8 cellular contexts compared by ENCODE assay signal in the genomic region with DNA sequence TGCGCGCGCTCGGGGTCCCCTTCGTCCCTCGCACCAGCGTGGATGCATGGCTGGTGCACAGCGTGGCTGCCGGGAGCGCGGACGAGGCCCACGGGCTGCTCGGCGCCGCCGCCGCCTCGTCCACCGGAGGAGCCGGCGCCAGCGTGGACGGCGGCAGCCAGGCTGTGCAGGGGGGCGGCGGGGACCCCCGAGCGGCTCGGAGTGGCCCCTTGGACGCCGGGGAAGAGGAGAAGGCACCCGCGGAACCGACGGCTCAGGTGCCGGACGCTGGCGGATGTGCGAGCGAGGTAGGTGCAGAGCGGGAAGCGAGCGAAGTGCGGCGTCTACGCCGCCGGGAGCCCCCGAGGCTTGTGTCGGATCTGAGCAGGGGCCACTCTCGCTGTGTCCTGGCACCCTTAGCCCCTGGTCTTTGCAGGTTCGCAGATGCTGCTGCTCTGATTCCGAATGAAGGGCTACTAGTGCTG. TPM values are rescaled to one million over a fixed set of nuclear protein-coding genes. Genes with fewer than 3 reads are reported as not detected.
A peak's percentile ranks its signal among the peaks of the same experiment; 100 is the strongest.
DNase-seq lines count a peak whose midpoint lies in the region; ATAC-seq, FAIRE-seq and TF ChIP-seq lines count a peak whose summit lies in the region.
"Not testable (repeated sequence)": the region's sequence is repeated elsewhere in the genome, so short reads cannot be mapped to it uniquely, and the experiment has no call there.

No MANE protein-coding gene starts in this region.

- in situ Hi-C loops in K562 (cut with MboI): not testable (repeated sequence)

- H3K79me2 ChIP-seq in K562 (ENCODE audit: control insufficient read depth, insufficient read depth, low read length): peaks cover 53% of the 10 kb centered on the region

- H3K9ac ChIP-seq in HUES48 (ENCODE audit: low read depth, low read length) (peak overlapping the region; percentile 89), K562 (ENCODE audit: insufficient read depth in 1 of 2, low read depth in 2 of 2, low read length in 2 of 2) (peak overlapping the region; percentile 51 to 87)

- peak; percentile 19 for ATAC-seq in GM21825 (IDR thresholded peaks at IDR 0.05; ENCODE audit: unreplicated experiment)
- not testable (repeated sequence) for ATAC-seq in WTC11; thoracic aorta (ENCODE audit: insufficient number of reproducible peaks, low FRiP score, low read depth)
- peak; percentile 51 for ATAC-seq in K562
- ATAC-seq in right cardiac atrium: peak; percentile 16 to 27

- not testable (repeated sequence) for H3K27me3 Mint-ChIP-seq in WTC11 (ENCODE audit: low read depth)

- TF ChIP-seq EP300 in K562 (IDR thresholded peaks at IDR 0.05; ENCODE audit: low read length): not testable (repeated sequence)

- peak overlapping the region; percentile 88 for H2AFZ ChIP-seq in K562 (ENCODE audit: low read depth, low read length)

- POLR2A ChIA-PET in WTC11 (lab: Charles Lee): interaction anchor here (1.1 to 1.8 kb wide), 4 partner anchors 35 to 290 kb away, joined by 3 to 18 read pairs (median 6); a partner anchor contains a TSS
- POLR2A ChIA-PET in K562 (lab: Yijun Ruan, JAX): interaction anchor here (0.7 to 1.6 kb wide), 6 partner anchors 33 to 48 kb away, joined by 3 to 10 read pairs (median 5); a partner anchor contains a TSS

- H4K20me1 ChIP-seq in K562 (replicated peaks; ENCODE audit: control insufficient read depth, insufficient read depth, low read length): not testable (repeated sequence)

- H3K4me1 ChIP-seq in HUES48 (ENCODE audit: control insufficient read depth, insufficient read depth, low read length) (peaks cover 31% of the 10 kb centered on the region), K562 (replicated peaks in 1 of 2; ENCODE audit: control insufficient read depth in 2 of 2, insufficient read depth in 2 of 2, low read length in 2 of 2) (peaks cover 31 to 38% of the 10 kb centered on the region in 2 experiments), neutrophil (ENCODE audit: control insufficient read depth in 1 of 2, insufficient read depth in 1 of 2, low read depth in 1 of 2, low read length in 1 of 2) (peaks cover 16 to 21% of the 10 kb centered on the region in 2 experiments), thoracic aorta (ENCODE audit: control insufficient read depth in 1 of 2, low read depth in 2 of 2) (peaks cover 4 to 23% of the 10 kb centered on the region in 2 donors)
- not testable (repeated sequence) for H3K4me1 ChIP-seq in right cardiac atrium (ENCODE audit: control insufficient read depth, insufficient read depth, low read length)

- H3K36me3 ChIP-seq in HUES48 (ENCODE audit: control insufficient read depth, insufficient read depth, low read length); K562 (ENCODE audit: control insufficient read depth, insufficient read depth, low read length); neutrophil; thoracic aorta: not testable (repeated sequence)

- H3K4me1 Mint-ChIP-seq in WTC11: peaks cover 69% of the 10 kb centered on the region

- BruUV-seq in K562 (replicated peaks; lab: Mats Ljungman, UMichigan): not testable (repeated sequence)

- not testable (repeated sequence) for TF ChIP-seq POLR2A in K562 (conservative IDR thresholded peaks at IDR 0.05)

- WGBS in K562 (ENCODE audit: insufficient coverage, low coverage, missing lambda C conversion rate): 3% methylated on average over 32 of the region's 54 CpGs
- WGBS in right cardiac atrium: 4% methylated on average over 54 of the region's 54 CpGs

- DNase-seq in GM12864 (ENCODE audit: low read depth); WTC11 (ENCODE audit: low spot score); right cardiac atrium; thoracic aorta (ENCODE audit: low spot score): not testable (repeated sequence)
- peak in 1 of 4 experiments; percentile 25 for DNase-seq in K562 (ENCODE audit: extremely low read depth in 1 of 4, low spot score in 3 of 4)

- intact Hi-C loops in K562 (cut with micrococcal nuclease): loop anchor here (2.0 kb wide), 1 partner anchor 34 kb away; no protein-coding TSS in a partner anchor
- intact Hi-C loops in right cardiac atrium (cut with DNase I): not testable (repeated sequence)

- not testable (repeated sequence) for FAIRE-seq in K562 (lab: Jason Lieb, UNC)

- not testable (repeated sequence) for TF ChIP-seq CTCF in GM12864 (IDR thresholded peaks at IDR 0.05; ENCODE audit: low read depth, low read length, missing control alignments); WTC11 (IDR thresholded peaks at IDR 0.05); K562 (IDR thresholded peaks at IDR 0.05 in 2 of 3, conservative IDR thresholded peaks at IDR 0.05 in 1 of 3; ENCODE audit: insufficient read depth in 2 of 3, low read depth in 1 of 3, low read length in 3 of 3); neutrophil (IDR thresholded peaks at IDR 0.05); thoracic aorta (IDR thresholded peaks at IDR 0.05)

- not testable (repeated sequence) for H3K36me3 Mint-ChIP-seq in WTC11

- CTCF ChIA-PET in WTC11 (lab: Charles Lee) (interaction anchor here (1.1 to 2.1 kb wide), 7 partner anchors 8 to 260 kb away, joined by 4 to 11 read pairs (median 7); no protein-coding TSS in a partner anchor), K562 (lab: Yijun Ruan, JAX; ENCODE audit: low intra/inter-chr PET ratio) (interaction anchor here (1.3 kb wide), 1 partner anchor 47 kb away, joined by 4 read pairs; a partner anchor contains a TSS)

- H3K27ac ChIP-seq in HUES48 (ENCODE audit: low read depth, low read length): peak overlapping the region; percentile 97
- peak overlapping the region; percentile 62; the same call in 1 of the 3 replicates for H3K27ac ChIP-seq in K562 (ENCODE audit: extremely low read depth, low read depth, low read length)
- H3K27ac ChIP-seq in right cardiac atrium (ENCODE audit: low read length); neutrophil; thoracic aorta: not testable (repeated sequence)

- H3K4me3 ChIP-seq in GM12864 (ENCODE audit: low read depth, low read length) (peak overlapping the region; percentile 78), HUES48 (ENCODE audit: low read depth, low read length) (peak overlapping the region; percentile 90), K562 (peak overlapping the region; percentile 75), right cardiac atrium (ENCODE audit: low read length) (peak overlapping the region; percentile 77), neutrophil (ENCODE audit: low read depth in 1 of 2, low read length in 1 of 2) (peak overlapping the region; percentile 60 to 70), thoracic aorta (peak overlapping the region; percentile 72)

- not testable (repeated sequence) for H3K9me3 Mint-ChIP-seq in WTC11

- H3K4me3 Mint-ChIP-seq in WTC11: peak overlapping the region; percentile 89

- H3K4me2 ChIP-seq in K562 (ENCODE audit: insufficient read depth, low read length): peak overlapping the region; percentile 91

- not testable (repeated sequence) for TF ChIP-seq RAD21 in K562 (CRISPR knock-in tag; conservative IDR thresholded peaks at IDR 0.05 in 1 of 2, IDR thresholded peaks at IDR 0.05 in 1 of 2)

- not testable (repeated sequence) for H3K9me1 ChIP-seq in K562 (ENCODE audit: control insufficient read depth, insufficient read depth, low read length)

- not testable (repeated sequence) for H3K9me3 ChIP-seq in HUES48 (ENCODE audit: control insufficient read depth, insufficient read depth, low read length); K562 (replicated peaks; ENCODE audit: control insufficient read depth, insufficient read depth, low read depth, low read length); right cardiac atrium (ENCODE audit: control insufficient read depth, low read length); neutrophil; thoracic aorta

- peak overlapping the region; percentile 98 for H3K27ac Mint-ChIP-seq in WTC11

- H3K27me3 ChIP-seq in HUES48 (ENCODE audit: control insufficient read depth, insufficient read depth, low read length); K562 (ENCODE audit: control insufficient read depth in 2 of 2, insufficient read depth in 2 of 2, low read length in 2 of 2); right cardiac atrium (ENCODE audit: control insufficient read depth, insufficient read depth); thoracic aorta (replicated peaks; ENCODE audit: insufficient read depth): not testable (repeated sequence)
- peaks cover 66% of the 10 kb centered on the region for H3K27me3 ChIP-seq in neutrophil

RNA-seq across cellular contexts. Expression of a gene that starts 0.8 kb away (rescaled TPM):
- 66.8 to 68.6 TPM (median 68.5 TPM) in 3 replicates for total RNA-seq in WTC11 (2021)
- total RNA-seq in K562 (2011; cell fraction: chromatin; rRNA removed; ENCODE audit: low replicate concordance): 6.9 and 15.2 TPM in 2 replicates
- 7.7 and 8.9 TPM in 2 replicates for total RNA-seq in K562 (2011; cell fraction: nucleolus; rRNA removed)
- 12.5 and 15.0 TPM in 2 replicates for total RNA-seq in K562 (2011; cell fraction: nucleoplasm; rRNA removed)
- 9.1 and 14.1 TPM in 2 replicates for total RNA-seq in K562 (2014; rRNA removed)
- total RNA-seq in K562 (2014; rRNA removed; fragmentation: Illumina TruSeq; extraction: Trizol): 16.2 and 17.0 TPM in 2 replicates
- 14.3 and 15.2 TPM in 2 replicates for total RNA-seq in K562 (2015; rRNA removed; fragmentation: Illumina TruSeq; extraction: Trizol)
- 11.8 and 12.2 TPM in 2 replicates for total RNA-seq in K562 (2021)
- 12.4 and 13.7 TPM in 2 replicates for polyA plus RNA-seq in K562 (2011; rRNA removed)
- polyA plus RNA-seq in K562 (2011; cell fraction: cytosol; rRNA removed): 4.6 and 7.2 TPM in 2 replicates
- polyA plus RNA-seq in K562 (2011; cell fraction: nucleus; rRNA removed): 3.7 and 7.1 TPM in 2 replicates
- 7.3 and 11.7 TPM in 2 replicates for polyA plus RNA-seq in K562 (2012)
- 14.4 and 16.9 TPM in 2 replicates for polyA plus RNA-seq in K562 (2014; fragmentation: Illumina TruSeq; extraction: Trizol)
- polyA plus RNA-seq in K562 (2014; fragmentation: Nextera tagmentation; extraction: Ambion mirVana): 1 to 10 TPM; 2.9 to 4.8 TPM
- 9.5 and 10.7 TPM in 2 replicates for polyA plus RNA-seq in K562 (2014; rRNA removed)
- 14.4 and 20.7 TPM in 2 replicates for polyA minus RNA-seq in K562 (2011; rRNA and poly(A)+ RNA removed)
- polyA minus RNA-seq in K562 (2011; cell fraction: cytosol; rRNA and poly(A)+ RNA removed): 3.3 and 5.5 TPM in 2 replicates
- polyA minus RNA-seq in K562 (2011; cell fraction: nucleus; rRNA and poly(A)+ RNA removed): 4.0 and 13.1 TPM in 2 replicates
- total RNA-seq in right cardiac atrium: 1 to 10 TPM in 2 of 4 donors, under 1 TPM in 2; 0.32 to 1.3 (median 1.00) TPM
- 1.1 TPM for polyA plus RNA-seq in right cardiac atrium
- total RNA-seq in thoracic aorta: 1 to 10 TPM; 2.8 to 4.5 TPM

RNA-seq across cellular contexts. Expression of a gene that starts 47.7 kb away (rescaled TPM):
- total RNA-seq in WTC11 (2021): 1,081 to 1,101 TPM (median 1,097 TPM) in 3 replicates
- 193 and 905 TPM in 2 replicates for total RNA-seq in K562 (2011; cell fraction: chromatin; rRNA removed; ENCODE audit: low replicate concordance)
- 107 and 139 TPM in 2 replicates for total RNA-seq in K562 (2011; cell fraction: nucleolus; rRNA removed)
- 296 and 406 TPM in 2 replicates for total RNA-seq in K562 (2011; cell fraction: nucleoplasm; rRNA removed)
- 604 and 630 TPM in 2 replicates for total RNA-seq in K562 (2014; rRNA removed)
- total RNA-seq in K562 (2014; rRNA removed; fragmentation: Illumina TruSeq; extraction: Trizol): 728 and 855 TPM in 2 replicates
- 730 and 803 TPM in 2 replicates for total RNA-seq in K562 (2015; rRNA removed; fragmentation: Illumina TruSeq; extraction: Trizol)
- 707 and 876 TPM in 2 replicates for total RNA-seq in K562 (2021)
- 466 and 782 TPM in 2 replicates for polyA plus RNA-seq in K562 (2011; rRNA removed)
- polyA plus RNA-seq in K562 (2011; cell fraction: cytosol; rRNA removed): 112 and 259 TPM in 2 replicates
- 299 and 394 TPM in 2 replicates for polyA plus RNA-seq in K562 (2011; cell fraction: nucleus; rRNA removed)
- 752 and 1,692 TPM in 2 replicates for polyA plus RNA-seq in K562 (2012)
- polyA plus RNA-seq in K562 (2014; fragmentation: Illumina TruSeq; extraction: Trizol): 1,478 and 1,489 TPM in 2 replicates
- 1,000 to 10,000 TPM in 1 of 2 experiments, 100 to 1,000 TPM in 1; 865 to 1,390 TPM for polyA plus RNA-seq in K562 (2014; fragmentation: Nextera tagmentation; extraction: Ambion mirVana)
- 1,850 and 1,989 TPM in 2 replicates for polyA plus RNA-seq in K562 (2014; rRNA removed)
- polyA minus RNA-seq in K562 (2011; rRNA and poly(A)+ RNA removed): 654 and 757 TPM in 2 replicates
- polyA minus RNA-seq in K562 (2011; cell fraction: cytosol; rRNA and poly(A)+ RNA removed): 230 and 283 TPM in 2 replicates
- polyA minus RNA-seq in K562 (2011; cell fraction: nucleus; rRNA and poly(A)+ RNA removed): 153 and 242 TPM in 2 replicates
- 100 to 1,000 TPM; 353 to 383 (median 368) TPM for total RNA-seq in right cardiac atrium
- polyA plus RNA-seq in right cardiac atrium: 521 TPM
- total RNA-seq in thoracic aorta: 100 to 1,000 TPM; 142 to 204 TPM

RNA-seq across cellular contexts. Expression of a gene that starts 48.7 kb away (rescaled TPM):
- 204 to 232 TPM (median 213 TPM) in 3 replicates for total RNA-seq in WTC11 (2021)
- total RNA-seq in K562 (2011; cell fraction: chromatin; rRNA removed; ENCODE audit: low replicate concordance): 99.0 and 229 TPM in 2 replicates
- 91.9 and 108 TPM in 2 replicates for total RNA-seq in K562 (2011; cell fraction: nucleolus; rRNA removed)
- total RNA-seq in K562 (2011; cell fraction: nucleoplasm; rRNA removed): 152 and 198 TPM in 2 replicates
- total RNA-seq in K562 (2014; rRNA removed): 210 and 244 TPM in 2 replicates
- 413 and 480 TPM in 2 replicates for total RNA-seq in K562 (2014; rRNA removed; fragmentation: Illumina TruSeq; extraction: Trizol)
- total RNA-seq in K562 (2015; rRNA removed; fragmentation: Illumina TruSeq; extraction: Trizol): 337 and 363 TPM in 2 replicates
- 253 and 256 TPM in 2 replicates for total RNA-seq in K562 (2021)
- 293 and 364 TPM in 2 replicates for polyA plus RNA-seq in K562 (2011; rRNA removed)
- 75.2 and 113 TPM in 2 replicates for polyA plus RNA-seq in K562 (2011; cell fraction: cytosol; rRNA removed)
- 155 and 212 TPM in 2 replicates for polyA plus RNA-seq in K562 (2011; cell fraction: nucleus; rRNA removed)
- 208 and 278 TPM in 2 replicates for polyA plus RNA-seq in K562 (2012)
- polyA plus RNA-seq in K562 (2014; fragmentation: Illumina TruSeq; extraction: Trizol): 310 and 328 TPM in 2 replicates
- polyA plus RNA-seq in K562 (2014; fragmentation: Nextera tagmentation; extraction: Ambion mirVana): 100 to 1,000 TPM; 198 to 245 TPM
- polyA plus RNA-seq in K562 (2014; rRNA removed): 389 and 408 TPM in 2 replicates
- 124 and 155 TPM in 2 replicates for polyA minus RNA-seq in K562 (2011; rRNA and poly(A)+ RNA removed)
- 51.7 and 53.1 TPM in 2 replicates for polyA minus RNA-seq in K562 (2011; cell fraction: cytosol; rRNA and poly(A)+ RNA removed)
- polyA minus RNA-seq in K562 (2011; cell fraction: nucleus; rRNA and poly(A)+ RNA removed): 135 and 212 TPM in 2 replicates
- 10 to 100 TPM; 68.1 to 82.5 (median 72.2) TPM for total RNA-seq in right cardiac atrium
- polyA plus RNA-seq in right cardiac atrium: 61.2 TPM
- total RNA-seq in thoracic aorta: 10 to 100 TPM; 53.7 to 64.2 TPM
